ENCODE assay signal across 12 cellular contexts in the genomic region with DNA sequence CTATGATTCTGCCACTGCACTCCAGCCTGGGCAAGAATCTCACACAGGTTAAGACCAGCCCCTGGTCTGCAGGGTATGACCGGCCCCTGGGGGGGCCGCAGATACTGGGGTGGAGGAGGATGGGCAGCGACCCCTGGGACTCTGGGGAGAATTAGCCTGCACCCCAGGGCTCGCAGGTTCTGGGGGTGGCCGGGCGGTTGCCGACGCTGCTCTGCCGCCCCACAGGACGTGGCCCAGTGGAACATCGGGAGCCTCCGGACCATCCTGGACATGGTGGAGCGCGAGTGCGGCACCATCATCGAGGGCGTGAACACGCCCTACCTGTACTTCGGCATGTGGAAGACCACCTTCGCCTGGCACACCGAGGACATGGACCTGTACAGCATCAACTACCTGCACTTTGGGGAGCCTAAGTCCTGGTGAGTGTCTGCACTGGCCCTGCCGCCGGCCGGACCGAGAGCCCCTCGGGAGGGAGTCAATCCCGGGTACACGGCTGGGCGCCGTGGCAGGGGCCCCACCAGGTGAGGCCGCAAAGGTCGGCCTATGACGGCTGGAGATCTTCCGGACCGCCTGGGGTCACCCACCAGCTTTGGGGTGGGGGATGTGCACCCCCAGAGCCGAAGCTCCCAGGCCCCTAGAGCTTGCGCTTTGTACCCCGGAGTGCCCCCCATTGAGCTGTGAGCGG.
DNase-seq lines count a peak whose midpoint lies in the region; ATAC-seq and TF ChIP-seq lines count a peak whose summit lies in the region.
"Had no signal": no experiment of that assay in that cellular context is flagged by ENCODE, and none has a peak within 500 bp of the region (broad histone marks: within the 10 kb centered on the region; RNA-seq: fewer than 3 reads in every experiment).

No MANE protein-coding gene starts in this region.

- H3K4me1 Mint-ChIP-seq in activated T-helper 2 cell treated with anti-CD3 and anti-CD28 coated beads, Interferon-gamma antibody, Interleukin-2, Interleukin-4, amounts not matched to agents 10 μg/mL and 5 μg/mL and 100 μg/mL, durations not matched to agents 14 hours and 24 hours and 36 hours (ENCODE audit: low read depth), result no peaks in the 10 kb centered on the region
- peaks cover 7% of the 10 kb centered on the region for H3K4me1 Mint-ChIP-seq in stimulated activated naive CD8-positive, alpha-beta T cell treated with anti-CD3 and anti-CD28 coated beads, Interleukin-15, amount 100 ng/mL, for 72 hours
- H3K4me1 Mint-ChIP-seq: activated naive CD4-positive, alpha-beta T cell treated with anti-CD3 and anti-CD28 coated beads, Interleukin-2, amount 10 ng/mL, durations not matched to agents 7 days and 5 days had no signal

- H3K4me3 Mint-ChIP-seq in activated T-helper 2 cell treated with anti-CD3 and anti-CD28 coated beads, Interferon-gamma antibody, Interleukin-2, Interleukin-4, amounts not matched to agents 10 μg/mL and 5 μg/mL and 100 μg/mL, durations not matched to agents 14 hours and 24 hours and 36 hours (ENCODE audit: low read depth), result no peak overlapping the region
- H3K4me3 Mint-ChIP-seq in stimulated activated naive CD8-positive, alpha-beta T cell treated with anti-CD3 and anti-CD28 coated beads, Interleukin-15, amount 100 ng/mL, for 72 hours, result no peak overlapping the region
- H3K4me3 Mint-ChIP-seq: activated CD8-positive, alpha-beta T cell treated with anti-CD3 and anti-CD28 coated beads, Interleukin-2, amount 10 ng/mL, durations not matched to agents 7 days and 5 days; activated naive CD4-positive, alpha-beta T cell treated with anti-CD3 and anti-CD28 coated beads, Interleukin-2, amount 10 ng/mL, durations not matched to agents 7 days and 5 days; activated T-cell treated with anti-CD3 and anti-CD28 coated beads, Interleukin-2, amount 50 U/mL, for 24 hours had no signal

- no peaks in the 10 kb centered on the region for H3K79me2 ChIP-seq in HCT116 (ENCODE audit: insufficient read depth, low read length)

- no peaks in the 10 kb centered on the region for H4K20me1 ChIP-seq in HCT116 (ENCODE audit: insufficient read depth)

- ATAC-seq in HCT116 (no peak), lower lobe of right lung (no peak)
- no peak for ATAC-seq in stimulated activated naive CD8-positive, alpha-beta T cell treated with anti-CD3 and anti-CD28 coated beads, Interleukin-15, amount 100 ng/mL, for 72 hours

- TF ChIP-seq RAD21 in HCT116 (IDR thresholded peaks at IDR 0.05; ENCODE audit: low read depth), result no peak

- H3K4me3 ChIP-seq in HCT116 (replicated peaks in 1 of 2; ENCODE audit: low read depth in 1 of 2, low read length in 2 of 2) (no peak overlapping the region), ascending aorta (no peak overlapping the region), lower lobe of right lung (no peak overlapping the region), stomach (peak overlapping the region in 1 of 4 donors; percentile 16)
- H3K4me3 ChIP-seq: testis had no signal

- no peaks in the 10 kb centered on the region for H3K9me3 Mint-ChIP-seq in activated T-helper 2 cell treated with anti-CD3 and anti-CD28 coated beads, Interferon-gamma antibody, Interleukin-2, Interleukin-4, amounts not matched to agents 10 μg/mL and 5 μg/mL and 100 μg/mL, durations not matched to agents 14 hours and 24 hours and 36 hours
- no peaks in the 10 kb centered on the region for H3K9me3 Mint-ChIP-seq in stimulated activated naive CD8-positive, alpha-beta T cell treated with anti-CD3 and anti-CD28 coated beads, Interleukin-15, amount 100 ng/mL, for 72 hours
- H3K9me3 Mint-ChIP-seq: activated naive CD4-positive, alpha-beta T cell treated with anti-CD3 and anti-CD28 coated beads, Interleukin-2, amount 10 ng/mL, durations not matched to agents 7 days and 5 days; activated T-cell treated with anti-CD3 and anti-CD28 coated beads, Interleukin-2, amount 50 U/mL, for 24 hours had no signal

- intact Hi-C loops in HCT116 (cut with micrococcal nuclease) (loop anchor here (5.0 kb wide), 2 partner anchors 530 to 640 kb away; no protein-coding TSS in a partner anchor), ascending aorta (cut with DNase I) (loop anchor here (5.0 kb wide), 1 partner anchor 80 kb away; no protein-coding TSS in a partner anchor), lower lobe of right lung (cut with DNase I) (no loop called here), stomach (cut with DNase I; ENCODE audit: low total_unique reads) (no loop called here)
- intact Hi-C loops in activated T-helper 2 cell treated with anti-CD3 and anti-CD28 coated beads, Interferon-gamma antibody, Interleukin-2, Interleukin-4, amounts not matched to agents 10 μg/mL and 5 μg/mL and 100 μg/mL, durations not matched to agents 14 hours and 24 hours and 36 hours (cut with micrococcal nuclease), result no loop called here

- RAD21 ChIA-PET in HCT116 (lab: Charles Lee; ENCODE audit: low non-redundant PET in 1 of 2, low total read pairs in 2 of 2, uncharacterized antibody in 2 of 2, unreplicated experiment in 2 of 2), result no interaction called here

- DNase-seq in HCT116 (ENCODE audit: low read depth, low spot score) (no peak), ascending aorta (ENCODE audit: low spot score in 2 of 2) (no peak), lower lobe of right lung (no peak), stomach (no peak), DMS79 treated with DMSO at 0.1 percent for 48 hours (lab: John Stamatoyannopoulos, UW) (no peak)
- no peak for DNase-seq in activated T-helper 2 cell treated with anti-CD3 and anti-CD28 coated beads, Interferon-gamma antibody, Interleukin-2, Interleukin-4, amounts not matched to agents 10 μg/mL and 5 μg/mL and 100 μg/mL, durations not matched to agents 14 hours and 24 hours and 36 hours (ENCODE audit: low spot score)
- no peak for DNase-seq in stimulated activated naive CD8-positive, alpha-beta T cell treated with anti-CD3 and anti-CD28 coated beads, Interleukin-15, amount 100 ng/mL, for 72 hours
- no peak for DNase-seq in activated CD8-positive, alpha-beta memory T cell treated with anti-CD3 and anti-CD28 coated beads for 24 hours

- H3K27me3 ChIP-seq in HCT116 (ENCODE audit: insufficient read depth, low read length), result no peaks in the 10 kb centered on the region
- H3K27me3 ChIP-seq in ascending aorta, result no peaks in the 10 kb centered on the region
- no peaks in the 10 kb centered on the region for H3K27me3 ChIP-seq in lower lobe of right lung (ENCODE audit: low read depth)
- H3K27me3 ChIP-seq in stomach, result no peaks in the 10 kb centered on the region
- H3K27me3 ChIP-seq: testis had no signal

- CTCF ChIA-PET in HCT116 (lab: Charles Lee), result no interaction called here

- POLR2A ChIA-PET in HCT116 (lab: Charles Lee), result no interaction called here

- H3K36me3 ChIP-seq in HCT116 (ENCODE audit: control insufficient read depth in 1 of 2, insufficient read depth in 2 of 2, low read length in 2 of 2), result peaks cover 0 to 3% of the 10 kb centered on the region in 2 experiments; a peak in 2 of 4 replicates
- peaks cover 14 to 15% of the 10 kb centered on the region in 2 donors for H3K36me3 ChIP-seq in ascending aorta
- H3K36me3 ChIP-seq in lower lobe of right lung, result peaks cover 42% of the 10 kb centered on the region
- peaks cover 8 to 76% (median 51%) of the 10 kb centered on the region in 4 donors for H3K36me3 ChIP-seq in stomach

- no peak overlapping the region; the same call in 1 of the 2 replicates for H3K27ac ChIP-seq in HCT116 (ENCODE audit: low read depth, low read length)
- peak overlapping the region; percentile 16 to 20 for H3K27ac ChIP-seq in ascending aorta
- peak overlapping the region; percentile 24 for H3K27ac ChIP-seq in lower lobe of right lung
- H3K27ac ChIP-seq in stomach, result peak overlapping the region; percentile 42 to 83 (median 66)
- H3K27ac ChIP-seq: testis had no signal

- no peaks in the 10 kb centered on the region for H3K9me3 ChIP-seq in HCT116 (ENCODE audit: control insufficient read depth in 1 of 2, insufficient read depth in 1 of 2, low read depth in 1 of 2, low read length in 2 of 2)
- no peaks in the 10 kb centered on the region for H3K9me3 ChIP-seq in ascending aorta
- H3K9me3 ChIP-seq in lower lobe of right lung, result no peaks in the 10 kb centered on the region
- no peaks in the 10 kb centered on the region for H3K9me3 ChIP-seq in stomach
- H3K9me3 ChIP-seq: testis had no signal

- TF ChIP-seq EP300 in stomach (IDR thresholded peaks at IDR 0.05), result no peak

- H2AFZ ChIP-seq in HCT116 (ENCODE audit: low read depth, low read length, poor library complexity, severe bottlenecking), result no peak overlapping the region

- H3K36me3 Mint-ChIP-seq in activated T-helper 2 cell treated with anti-CD3 and anti-CD28 coated beads, Interferon-gamma antibody, Interleukin-2, Interleukin-4, amounts not matched to agents 10 μg/mL and 5 μg/mL and 100 μg/mL, durations not matched to agents 14 hours and 24 hours and 36 hours (ENCODE audit: low read depth), result peaks cover 7% of the 10 kb centered on the region

- H3K9me2 ChIP-seq in HCT116 (ENCODE audit: insufficient read depth), result no peaks in the 10 kb centered on the region

- peaks cover 19 to 35% of the 10 kb centered on the region in 2 experiments for H3K4me1 ChIP-seq in HCT116 (ENCODE audit: control insufficient read depth in 1 of 2, insufficient read depth in 2 of 2, low read length in 2 of 2)
- peaks cover 22 to 30% of the 10 kb centered on the region in 2 donors for H3K4me1 ChIP-seq in ascending aorta
- peaks cover 35% of the 10 kb centered on the region for H3K4me1 ChIP-seq in lower lobe of right lung
- H3K4me1 ChIP-seq in stomach, result peaks cover 37 to 47% (median 44%) of the 10 kb centered on the region in 4 donors

- TF ChIP-seq CTCF in HCT116 (IDR thresholded peaks at IDR 0.05 in 2 of 3, conservative IDR thresholded peaks at IDR 0.05 in 1 of 3; ENCODE audit: borderline replicate concordance in 1 of 3, insufficient read depth in 1 of 3, low read depth in 2 of 3, low read length in 2 of 3) (no peak), ascending aorta (IDR thresholded peaks at IDR 0.05) (no peak), lower lobe of right lung (IDR thresholded peaks at IDR 0.05) (no peak), stomach (IDR thresholded peaks at IDR 0.05) (no peak)

- no TSS peak for BruUV-seq in HCT116 (replicated peaks; lab: Mats Ljungman, UMichigan)

- peak overlapping the region; percentile 47; the same call in 1 of the 2 replicates for H3K4me2 ChIP-seq in HCT116 (ENCODE audit: low read length)

- no peak for TF ChIP-seq POLR2A in HCT116 (IDR thresholded peaks at IDR 0.05; ENCODE audit: borderline replicate concordance, extremely low read depth, insufficient read depth, insufficient read length)
- TF ChIP-seq POLR2A in stomach (IDR thresholded peaks at IDR 0.05), result no peak

- H3K9ac ChIP-seq in HCT116 (ENCODE audit: low read length), result no peak overlapping the region

- WGBS in stomach, 5 donors, result 94 to 97% (median 96%) methylated on average over 22 to 39 of the region's 39 CpGs

- no peak overlapping the region for H3K27ac Mint-ChIP-seq in activated T-helper 2 cell treated with anti-CD3 and anti-CD28 coated beads, Interferon-gamma antibody, Interleukin-2, Interleukin-4, amounts not matched to agents 10 μg/mL and 5 μg/mL and 100 μg/mL, durations not matched to agents 14 hours and 24 hours and 36 hours
- H3K27ac Mint-ChIP-seq in stimulated activated naive CD8-positive, alpha-beta T cell treated with anti-CD3 and anti-CD28 coated beads, Interleukin-15, amount 100 ng/mL, for 72 hours, result no peak overlapping the region
- H3K27ac Mint-ChIP-seq: activated CD8-positive, alpha-beta T cell treated with anti-CD3 and anti-CD28 coated beads, Interleukin-2, amount 10 ng/mL, durations not matched to agents 7 days and 5 days; activated naive CD4-positive, alpha-beta T cell treated with anti-CD3 and anti-CD28 coated beads, Interleukin-2, amount 10 ng/mL, durations not matched to agents 7 days and 5 days; activated T-cell treated with anti-CD3 and anti-CD28 coated beads, Interleukin-2, amount 50 U/mL, for 24 hours had no signal

- H3K27me3 Mint-ChIP-seq in activated T-helper 2 cell treated with anti-CD3 and anti-CD28 coated beads, Interferon-gamma antibody, Interleukin-2, Interleukin-4, amounts not matched to agents 10 μg/mL and 5 μg/mL and 100 μg/mL, durations not matched to agents 14 hours and 24 hours and 36 hours (ENCODE audit: low read depth), result no peaks in the 10 kb centered on the region
- H3K27me3 Mint-ChIP-seq in stimulated activated naive CD8-positive, alpha-beta T cell treated with anti-CD3 and anti-CD28 coated beads, Interleukin-15, amount 100 ng/mL, for 72 hours, result no peaks in the 10 kb centered on the region
- H3K27me3 Mint-ChIP-seq: activated naive CD4-positive, alpha-beta T cell treated with anti-CD3 and anti-CD28 coated beads, Interleukin-2, amount 10 ng/mL, durations not matched to agents 7 days and 5 days; activated T-cell treated with anti-CD3 and anti-CD28 coated beads, Interleukin-2, amount 50 U/mL, for 24 hours had no signal

Comparison
In these comparisons a context has a peak if more than half of its experiments do, and no peak if none do; other contexts are left out.
1. intact Hi-C loops: an anchor here in HCT116 (5.0 kb wide) and ascending aorta (5.0 kb wide); none called in lower lobe of right lung, stomach and activated T-helper 2 cell treated with anti-CD3 and anti-CD28 coated beads, Interferon-gamma antibody, Interleukin-2, Interleukin-4, amounts not matched to agents 10 μg/mL and 5 μg/mL and 100 μg/mL, durations not matched to agents 14 hours and 24 hours and 36 hours.